12 cellular contexts compared by ENCODE assay signal in genomic region chr5:40832345-40832744, GRCh38. TPM values are rescaled to one million over a fixed set of nuclear protein-coding genes. Genes with fewer than 3 reads are reported as not detected.
A peak's percentile ranks its signal among the peaks of the same experiment; 100 is the strongest.
DNase-seq lines count a peak whose midpoint lies in the region; ATAC-seq and TF ChIP-seq lines count a peak whose summit lies in the region.
"Had no signal": no experiment of that assay in that cellular context is flagged by ENCODE, and none has a peak within 500 bp of the region (broad histone marks: within the 10 kb centered on the region; RNA-seq: fewer than 3 reads in every experiment).

No MANE protein-coding gene starts in this region.

- peak overlapping the region; percentile 100 for H3K9ac ChIP-seq in mesenchymal stem cell (ENCODE audit: low read length)

- intact Hi-C loops in CD4-positive, alpha-beta memory T cell (cut with micrococcal nuclease): no loop called here
- intact Hi-C loops in activated T-helper 2 cell treated with anti-CD3 and anti-CD28 coated beads, Interferon-gamma antibody, Interleukin-2, Interleukin-4, amounts not matched to agents 10 μg/mL and 5 μg/mL and 100 μg/mL, durations not matched to agents 14 hours and 24 hours and 36 hours (cut with micrococcal nuclease): loop anchor here (10.0 kb wide), 2 partner anchors 428 to 1628 kb away; no protein-coding TSS in a partner anchor
- intact Hi-C loops in gastrocnemius medialis (cut with DNase I; ENCODE audit: low total_unique reads): loop anchor here (10.0 kb wide), 1 partner anchor 1072 kb away; the partner anchor contains the start of gene RIMOC1

- no peak overlapping the region for H4K91ac ChIP-seq in mesenchymal stem cell (ENCODE audit: low read length)

- no peak overlapping the region for H2BK15ac ChIP-seq in mesenchymal stem cell (ENCODE audit: low read depth, poor library complexity, severe bottlenecking)

- no peak overlapping the region for H2AFZ ChIP-seq in mesenchymal stem cell (ENCODE audit: low read depth, low read length)

- no peak overlapping the region for H3K23ac ChIP-seq in mesenchymal stem cell (ENCODE audit: low read length in 2 of 2)

- peak overlapping the region; percentile 15 to 100 (median 96) for H3K27ac Mint-ChIP-seq in CD4-positive, alpha-beta memory T cell
- peak overlapping the region; percentile 98 for H3K27ac Mint-ChIP-seq in activated T-helper 2 cell treated with anti-CD3 and anti-CD28 coated beads, Interferon-gamma antibody, Interleukin-2, Interleukin-4, amounts not matched to agents 10 μg/mL and 5 μg/mL and 100 μg/mL, durations not matched to agents 14 hours and 24 hours and 36 hours

- no peak overlapping the region for H2BK120ac ChIP-seq in mesenchymal stem cell (ENCODE audit: low read depth, low read length)

- peaks cover 0 to 3% (median 0%) of the 10 kb centered on the region in 8 donors for H3K9me3 Mint-ChIP-seq in CD4-positive, alpha-beta memory T cell
- peaks cover 4% of the 10 kb centered on the region for H3K9me3 Mint-ChIP-seq in activated T-helper 2 cell treated with anti-CD3 and anti-CD28 coated beads, Interferon-gamma antibody, Interleukin-2, Interleukin-4, amounts not matched to agents 10 μg/mL and 5 μg/mL and 100 μg/mL, durations not matched to agents 14 hours and 24 hours and 36 hours

- no peak overlapping the region for H3K4me2 ChIP-seq in mesenchymal stem cell (ENCODE audit: low read length, poor library complexity, severe bottlenecking)

- H3K9me3 ChIP-seq in CD4-positive, alpha-beta memory T cell (ENCODE audit: control insufficient read depth in 1 of 2, low read length in 2 of 2): no peaks in the 10 kb centered on the region
- H3K9me3 ChIP-seq in mesenchymal stem cell (ENCODE audit: control insufficient read depth, low read length): no peaks in the 10 kb centered on the region
- no peaks in the 10 kb centered on the region for H3K9me3 ChIP-seq in tibial nerve
- no peaks in the 10 kb centered on the region for H3K9me3 ChIP-seq in gastroesophageal sphincter
- H3K9me3 ChIP-seq in gastrocnemius medialis: no peaks in the 10 kb centered on the region
- H3K9me3 ChIP-seq: left ventricle myocardium inferior had no signal

- H2AK5ac ChIP-seq in mesenchymal stem cell (ENCODE audit: low read length, severe bottlenecking): no peak overlapping the region

- no peak overlapping the region for H2BK5ac ChIP-seq in mesenchymal stem cell (ENCODE audit: low read depth, low read length, poor library complexity, severe bottlenecking)

- TF ChIP-seq POLR2A in tibial nerve (IDR thresholded peaks at IDR 0.05) (no peak), gastroesophageal sphincter (IDR thresholded peaks at IDR 0.05) (no peak), gastrocnemius medialis (IDR thresholded peaks at IDR 0.05) (no peak)

- H3K27me3 Mint-ChIP-seq in CD4-positive, alpha-beta memory T cell: no peaks in the 10 kb centered on the region
- no peaks in the 10 kb centered on the region for H3K27me3 Mint-ChIP-seq in activated T-helper 2 cell treated with anti-CD3 and anti-CD28 coated beads, Interferon-gamma antibody, Interleukin-2, Interleukin-4, amounts not matched to agents 10 μg/mL and 5 μg/mL and 100 μg/mL, durations not matched to agents 14 hours and 24 hours and 36 hours (ENCODE audit: low read depth)

- ATAC-seq in gastroesophageal sphincter (no peak), gastrocnemius medialis (no peak)

- H3K4me1 ChIP-seq in CD4-positive, alpha-beta memory T cell (ENCODE audit: insufficient read depth, low read length): peaks cover 35% of the 10 kb centered on the region
- H3K4me1 ChIP-seq in mesenchymal stem cell (ENCODE audit: control insufficient read depth, insufficient read depth, low read depth, low read length) (peaks cover 6% of the 10 kb centered on the region), tibial nerve (peaks cover 0 to 32% (median 13%) of the 10 kb centered on the region in 4 donors), gastroesophageal sphincter (peaks cover 0 to 36% (median 5%) of the 10 kb centered on the region in 3 donors), gastrocnemius medialis (peaks cover 27% of the 10 kb centered on the region in 2 donors)

- peaks cover 64% of the 10 kb centered on the region for H3K36me3 ChIP-seq in CD4-positive, alpha-beta memory T cell (ENCODE audit: insufficient read depth, low read length)
- H3K36me3 ChIP-seq in mesenchymal stem cell (ENCODE audit: control insufficient read depth in 1 of 2, insufficient read depth in 2 of 2, low read depth in 1 of 2, low read length in 2 of 2) (peaks cover 24 to 70% of the 10 kb centered on the region in 2 experiments), tibial nerve (peaks cover 0 to 68% (median 22%) of the 10 kb centered on the region in 3 donors), gastroesophageal sphincter (peaks cover 0 to 67% of the 10 kb centered on the region in 2 donors), gastrocnemius medialis (peaks cover 12 to 70% of the 10 kb centered on the region in 2 donors)

- TF ChIP-seq EP300 in tibial nerve (IDR thresholded peaks at IDR 0.05) (no peak), gastroesophageal sphincter (IDR thresholded peaks at IDR 0.05) (no peak)

- H3K4me3 Mint-ChIP-seq in CD4-positive, alpha-beta memory T cell: peak overlapping the region in 6 of 8 donors; percentile 3 to 100 (median 66)
- H3K4me3 Mint-ChIP-seq in activated T-helper 2 cell treated with anti-CD3 and anti-CD28 coated beads, Interferon-gamma antibody, Interleukin-2, Interleukin-4, amounts not matched to agents 10 μg/mL and 5 μg/mL and 100 μg/mL, durations not matched to agents 14 hours and 24 hours and 36 hours (ENCODE audit: low read depth): peak overlapping the region; percentile 99

- DNase-seq in CD4-positive, alpha-beta memory T cell: no peak
- DNase-seq in HT1080 (ENCODE audit: low read depth) (peak; percentile 28), mesenchymal stem cell (no peak), tibial nerve (ENCODE audit: low spot score in 2 of 2) (no peak), gastrocnemius medialis (no peak), NCI-H2107 treated with DMSO at 0.1 percent for 48 hours (lab: John Stamatoyannopoulos, UW; ENCODE audit: unreplicated experiment) (no peak)
- no peak for DNase-seq in activated T-helper 2 cell treated with anti-CD3 and anti-CD28 coated beads, Interferon-gamma antibody, Interleukin-2, Interleukin-4, amounts not matched to agents 10 μg/mL and 5 μg/mL and 100 μg/mL, durations not matched to agents 14 hours and 24 hours and 36 hours (ENCODE audit: low spot score)
- DNase-seq: left ventricle myocardium inferior, NCI-H1436, SHP77 treated with DMSO at 0.1 percent for 48 hours had no signal

- H3K4me3 ChIP-seq in CD4-positive, alpha-beta memory T cell (ENCODE audit: low read length in 2 of 2): no peak overlapping the region
- peak overlapping the region in 1 of 2 experiments; percentile 100 for H3K4me3 ChIP-seq in mesenchymal stem cell (ENCODE audit: insufficient read depth in 1 of 2, low read depth in 1 of 2, low read length in 2 of 2)
- no peak overlapping the region for H3K4me3 ChIP-seq in tibial nerve
- no peak overlapping the region for H3K4me3 ChIP-seq in gastroesophageal sphincter
- H3K4me3 ChIP-seq in gastrocnemius medialis: no peak overlapping the region

- POLR2A ChIA-PET in CD4-positive, alpha-beta memory T cell (lab: Charles Lee; ENCODE audit: partially characterized antibody): interaction anchor here (0.9 to 2.1 kb wide), 7 partner anchors 9 to 76 kb away, joined by 3 to 11 read pairs (median 3); partner anchors contain the start of genes CARD6 and TTC33

- no peaks in the 10 kb centered on the region for H3K27me3 ChIP-seq in CD4-positive, alpha-beta memory T cell (ENCODE audit: insufficient read depth, low read length)
- H3K27me3 ChIP-seq in mesenchymal stem cell (ENCODE audit: control insufficient read depth in 1 of 2, insufficient read depth in 1 of 2, low read length in 2 of 2) (no peaks in the 10 kb centered on the region), tibial nerve (no peaks in the 10 kb centered on the region), gastroesophageal sphincter (no peaks in the 10 kb centered on the region), gastrocnemius medialis (no peaks in the 10 kb centered on the region)

- H3K4ac ChIP-seq in mesenchymal stem cell (ENCODE audit: low read depth in 1 of 2, low read length in 2 of 2): no peak overlapping the region

- H2BK12ac ChIP-seq in mesenchymal stem cell (ENCODE audit: low read length in 2 of 2): no peak overlapping the region

- 84% methylated on average over 4 of the region's 4 CpGs for WGBS in mesenchymal stem cell
- WGBS in tibial nerve, 2 donors: 83 to 86% methylated on average over 4 of the region's 4 CpGs
- WGBS in gastroesophageal sphincter (ENCODE audit: low coverage in 1 of 2), 2 donors: 79 to 85% methylated on average over 4 of the region's 4 CpGs

- no peak overlapping the region for H3K18ac ChIP-seq in mesenchymal stem cell (ENCODE audit: low read depth in 1 of 2, low read length in 2 of 2)

- in situ Hi-C loops in gastrocnemius medialis (cut with MboI; ENCODE audit: low sequenced_read_pairs in 4 of 4): no loop called here

- CTCF ChIA-PET in CD4-positive, alpha-beta memory T cell (lab: Charles Lee; ENCODE audit: partially characterized antibody): interaction anchor here (0.9 to 1.7 kb wide), 4 partner anchors 9 to 33 kb away, joined by 3 to 8 read pairs (median 3); partner anchors contain the start of gene CARD6

- H3K79me1 ChIP-seq in mesenchymal stem cell (replicated peaks; ENCODE audit: low read length, poor library complexity, severe bottlenecking): peaks cover 4% of the 10 kb centered on the region

- peaks cover 61 to 79% of the 10 kb centered on the region in 2 donors for H3K36me3 Mint-ChIP-seq in CD4-positive, alpha-beta memory T cell
- peaks cover 85% of the 10 kb centered on the region for H3K36me3 Mint-ChIP-seq in activated T-helper 2 cell treated with anti-CD3 and anti-CD28 coated beads, Interferon-gamma antibody, Interleukin-2, Interleukin-4, amounts not matched to agents 10 μg/mL and 5 μg/mL and 100 μg/mL, durations not matched to agents 14 hours and 24 hours and 36 hours (ENCODE audit: low read depth)

- no peak overlapping the region for H4K8ac ChIP-seq in mesenchymal stem cell (ENCODE audit: low read length)

- TF ChIP-seq CTCF in tibial nerve (IDR thresholded peaks at IDR 0.05) (no peak), gastroesophageal sphincter (IDR thresholded peaks at IDR 0.05) (no peak), gastrocnemius medialis (IDR thresholded peaks at IDR 0.05 in 4 of 5, conservative IDR thresholded peaks at IDR 0.05 in 1 of 5) (no peak)

- no peak overlapping the region for H3K14ac ChIP-seq in mesenchymal stem cell (ENCODE audit: low read length in 2 of 2)

- peak overlapping the region; percentile 92 for H3K27ac ChIP-seq in CD4-positive, alpha-beta memory T cell (ENCODE audit: low read depth, low read length)
- no peak overlapping the region for H3K27ac ChIP-seq in mesenchymal stem cell (ENCODE audit: low read length, poor library complexity, severe bottlenecking)
- no peak overlapping the region for H3K27ac ChIP-seq in tibial nerve
- H3K27ac ChIP-seq in gastroesophageal sphincter: no peak overlapping the region
- H3K27ac ChIP-seq in gastrocnemius medialis: no peak overlapping the region
- H3K27ac ChIP-seq: left ventricle myocardium inferior had no signal

- H3K4me1 Mint-ChIP-seq in CD4-positive, alpha-beta memory T cell: peaks cover 23 to 74% (median 52%) of the 10 kb centered on the region in 4 donors
- peaks cover 64% of the 10 kb centered on the region for H3K4me1 Mint-ChIP-seq in activated T-helper 2 cell treated with anti-CD3 and anti-CD28 coated beads, Interferon-gamma antibody, Interleukin-2, Interleukin-4, amounts not matched to agents 10 μg/mL and 5 μg/mL and 100 μg/mL, durations not matched to agents 14 hours and 24 hours and 36 hours (ENCODE audit: low read depth)

RNA-seq across cellular contexts. Expression of gene RPL37, which starts 2.7 kb away (rescaled TPM):
- total RNA-seq in CD4-positive, alpha-beta memory T cell: 1,000 to 10,000 TPM; 2,354 to 2,406 TPM
- polyA plus RNA-seq in CD4-positive, alpha-beta memory T cell: 1,000 to 10,000 TPM; 1,217 to 2,448 TPM
- total RNA-seq in HT1080 (2014; rRNA removed; shearing (Covaris generic)): 2,054 and 2,634 TPM in 2 replicates
- 158 and 171 TPM in 2 replicates for polyA plus RNA-seq in HT1080 (2015; cell fraction: cytosol; rRNA removed)
- 60.8 and 65.1 TPM in 2 replicates for polyA plus RNA-seq in HT1080 (2015; cell fraction: nucleus; rRNA removed)
- total RNA-seq in activated T-helper 2 cell treated with anti-CD3 and anti-CD28 coated beads, Interferon-gamma antibody, Interleukin-2, Interleukin-4, amounts not matched to agents 10 μg/mL and 5 μg/mL and 100 μg/mL, durations not matched to agents 14 hours and 24 hours and 36 hours: 1,583 and 1,632 TPM in 2 replicates
- 5,031 TPM for polyA plus RNA-seq in mesenchymal stem cell (2013, experiment 1 of 2)
- 4,706 TPM for polyA plus RNA-seq in mesenchymal stem cell (2013, experiment 2 of 2)
- 100 to 1,000 TPM; 117 to 365 (median 159) TPM for total RNA-seq in tibial nerve
- total RNA-seq in gastroesophageal sphincter: 100 to 1,000 TPM in 2 of 4 donors, 10 to 100 TPM in 2; 64.0 to 132 (median 91.4) TPM
- total RNA-seq in gastrocnemius medialis: 100 to 1,000 TPM in 2 of 4 donors, 10 to 100 TPM in 2; 42.4 to 155 (median 92.9) TPM

RNA-seq across cellular contexts. Expression of gene CARD6, which starts 8.8 kb away (rescaled TPM):
- total RNA-seq in CD4-positive, alpha-beta memory T cell: 1 to 10 TPM; 4.4 to 4.6 TPM
- polyA plus RNA-seq in CD4-positive, alpha-beta memory T cell: 1 to 10 TPM; 2.4 to 5.0 TPM
- total RNA-seq in HT1080 (2014; rRNA removed; shearing (Covaris generic)): 2.1 and 2.3 TPM in 2 replicates
- polyA plus RNA-seq in HT1080 (2015; cell fraction: cytosol; rRNA removed): 1.8 and 2.7 TPM in 2 replicates
- 3.2 and 4.3 TPM in 2 replicates for polyA plus RNA-seq in HT1080 (2015; cell fraction: nucleus; rRNA removed)
- total RNA-seq in activated T-helper 2 cell treated with anti-CD3 and anti-CD28 coated beads, Interferon-gamma antibody, Interleukin-2, Interleukin-4, amounts not matched to agents 10 μg/mL and 5 μg/mL and 100 μg/mL, durations not matched to agents 14 hours and 24 hours and 36 hours: 1.5 and 1.6 TPM in 2 replicates
- polyA plus RNA-seq in mesenchymal stem cell (2013, experiment 1 of 2): 3.8 TPM
- polyA plus RNA-seq in mesenchymal stem cell (2013, experiment 2 of 2): 3.9 TPM
- total RNA-seq in tibial nerve (10 to 100 TPM in 3 of 4 donors, 1 to 10 TPM in 1; 7.6 to 16.1 (median 11.3) TPM), gastroesophageal sphincter (10 to 100 TPM in 1 of 4 donors, 1 to 10 TPM in 3; 4.8 to 13.6 (median 8.5) TPM), gastrocnemius medialis (1 to 10 TPM; 3.6 to 4.5 (median 3.8) TPM)
- total RNA-seq: G401 had no signal

RNA-seq across cellular contexts. Expression of gene PRKAA1, which starts 34.2 kb away (rescaled TPM):
- 100 to 1,000 TPM; 113 to 120 TPM for total RNA-seq in CD4-positive, alpha-beta memory T cell
- polyA plus RNA-seq in CD4-positive, alpha-beta memory T cell: 10 to 100 TPM; 51.7 to 59.0 TPM
- 58.3 and 63.8 TPM in 2 replicates for total RNA-seq in HT1080 (2014; rRNA removed; shearing (Covaris generic))
- polyA plus RNA-seq in HT1080 (2015; cell fraction: cytosol; rRNA removed): 40.3 and 52.7 TPM in 2 replicates
- 127 and 132 TPM in 2 replicates for polyA plus RNA-seq in HT1080 (2015; cell fraction: nucleus; rRNA removed)
- total RNA-seq in activated T-helper 2 cell treated with anti-CD3 and anti-CD28 coated beads, Interferon-gamma antibody, Interleukin-2, Interleukin-4, amounts not matched to agents 10 μg/mL and 5 μg/mL and 100 μg/mL, durations not matched to agents 14 hours and 24 hours and 36 hours: 61.2 and 61.7 TPM in 2 replicates
- polyA plus RNA-seq in mesenchymal stem cell (2013, experiment 1 of 2): 64.0 TPM
- polyA plus RNA-seq in mesenchymal stem cell (2013, experiment 2 of 2): 64.5 TPM
- total RNA-seq in tibial nerve (10 to 100 TPM; 66.2 to 86.1 (median 77.9) TPM), gastroesophageal sphincter (100 to 1,000 TPM in 2 of 4 donors, 10 to 100 TPM in 2; 66.5 to 113 (median 97.9) TPM), gastrocnemius medialis (10 to 100 TPM; 26.8 to 51.9 (median 36.9) TPM)
